Comparison of ENCODE assay signal across 9 cellular contexts in genomic region chr17:33049781-33050414, GRCh38. TPM values are rescaled to one million over a fixed set of nuclear protein-coding genes. Genes with fewer than 3 reads are reported as not detected.
A peak's percentile ranks its signal among the peaks of the same experiment; 100 is the strongest.
DNase-seq lines count a peak whose midpoint lies in the region; ATAC-seq and TF ChIP-seq lines count a peak whose summit lies in the region.
"Had no signal": no experiment of that assay in that cellular context is flagged by ENCODE, and none has a peak within 500 bp of the region (broad histone marks: within the 10 kb centered on the region; RNA-seq: fewer than 3 reads in every experiment).

No MANE protein-coding gene starts in this region.

- DNase-seq in DMS 273 (lab: John Stamatoyannopoulos, UW; ENCODE audit: unreplicated experiment) (peak; percentile 73), HS-5 (ENCODE audit: low read depth) (peak; percentile 13), SK-MEL-5 (ENCODE audit: low read depth, low spot score) (peak; percentile 74), T47D (ENCODE audit: low read depth in 1 of 2, low spot score in 1 of 2) (peak; percentile 62 to 70), left lung (no peak), hippocampal formation (lab: John Stamatoyannopoulos, UW) (no peak)
- peak; percentile 57 for DNase-seq in stimulated activated naive CD8-positive, alpha-beta T cell treated with anti-CD3 and anti-CD28 coated beads, Interleukin-15, Interleukin-2, amounts not matched to agents 100 U/mL and 50 U/mL, for 24 hours

- H3K27me3 ChIP-seq in left lung, result peaks cover 0 to under 1% of the 10 kb centered on the region in 2 donors

- H3K27ac ChIP-seq in left lung, result no peak overlapping the region

- TF ChIP-seq CTCF in left lung (IDR thresholded peaks at IDR 0.05), result peak; percentile 70 to 82

- ATAC-seq in left lung (peak; percentile 80), HG02610 (IDR thresholded peaks at IDR 0.05; ENCODE audit: unreplicated experiment) (no peak)
- ATAC-seq in stimulated activated naive CD8-positive, alpha-beta T cell treated with anti-CD3 and anti-CD28 coated beads, Interleukin-15, Interleukin-2, amounts not matched to agents 100 U/mL and 50 U/mL, for 24 hours, result no peak
- ATAC-seq: T-helper 17 cell had no signal

- H3K9me3 ChIP-seq in left lung, result no peaks in the 10 kb centered on the region

- intact Hi-C loops in left lung (cut with DNase I), result no loop called here

- no peaks in the 10 kb centered on the region for H3K36me3 ChIP-seq in left lung

- H3K4me1 ChIP-seq in left lung, result no peaks in the 10 kb centered on the region

- in situ Hi-C loops in SK-MEL-5 (cut with HindIII; ENCODE audit: low pct_unique_long_range_greater_than_20kb, low sequenced_read_pairs) (no loop called here), T47D (cut with HindIII; ENCODE audit: low pct_unique_long_range_greater_than_20kb, low sequenced_read_pairs) (no loop called here)

- no peak overlapping the region for H3K4me3 ChIP-seq in left lung

RNA-seq across cellular contexts. Expression of gene SPACA3, which starts 58.3 kb away (rescaled TPM):
- 0.40 TPM in 1 of 2 replicates, not detected in the other for total RNA-seq in SK-MEL-5 (2014; rRNA removed; shearing (Covaris generic))
- 0.29 TPM in 1 of 2 replicates, not detected in the other for polyA plus RNA-seq in SK-MEL-5 (2015; cell fraction: cytosol; rRNA removed)
- not detected in 2 replicates for polyA plus RNA-seq in SK-MEL-5 (2015; cell fraction: nucleus; rRNA removed)
- total RNA-seq in left lung, result not detected
- total RNA-seq: T-helper 17 cell had no signal

Comparison
In these comparisons a context has a peak if more than half of its experiments do, and no peak if none do; other contexts are left out.
1. DNase-seq: peak in DMS 273 (single experiment), HS-5 (single experiment), SK-MEL-5 (single experiment), T47D (2 of 2) and stimulated activated naive CD8-positive, alpha-beta T cell treated with anti-CD3 and anti-CD28 coated beads, Interleukin-15, Interleukin-2, amounts not matched to agents 100 U/mL and 50 U/mL, for 24 hours (single experiment); none in left lung (0 of 2) and hippocampal formation (0 of 2).